Comparison of ENCODE assay signal across 19 cellular contexts in genomic region chr12:71691504-71692129, GRCh38. TPM values are rescaled to one million over a fixed set of nuclear protein-coding genes. Genes with fewer than 3 reads are reported as not detected.
A peak's percentile ranks its signal among the peaks of the same experiment; 100 is the strongest.
DNase-seq lines count a peak whose midpoint lies in the region; ATAC-seq and TF ChIP-seq lines count a peak whose summit lies in the region.
"Had no signal": no experiment of that assay in that cellular context is flagged by ENCODE, and none has a peak within 500 bp of the region (broad histone marks: within the 10 kb centered on the region; RNA-seq: fewer than 3 reads in every experiment).

No MANE protein-coding gene starts in this region.

- H3K27me3 ChIP-seq in breast epithelium, result no peaks in the 10 kb centered on the region

- TF ChIP-seq CTCF in MCF 10A (IDR thresholded peaks at IDR 0.05; ENCODE audit: unreplicated experiment) (no peak), breast epithelium (IDR thresholded peaks at IDR 0.05) (no peak)

- H3K4me3 Mint-ChIP-seq in MCF 10A (ENCODE audit: unreplicated experiment) (no peak overlapping the region), T-cell (no peak overlapping the region)
- no peak overlapping the region for H3K4me3 Mint-ChIP-seq in activated CD4-positive, alpha-beta T cell treated with anti-CD3 and anti-CD28 coated beads, Interleukin-2, amount 10 ng/mL, durations not matched to agents 7 days and 5 days
- H3K4me3 Mint-ChIP-seq: activated CD4-positive, alpha-beta memory T cell treated with anti-CD3 and anti-CD28 coated beads for 36 hours; activated T-helper 17 cell treated with anti-CD3 and anti-CD28 coated beads, Interleukin-2, amount 50 U/mL, for 72 hours; CD8-positive, alpha-beta memory T cell had no signal

- POLR2A ChIA-PET in MCF 10A (lab: Yijun Ruan, JAX) (no interaction called here), T-cell (lab: Charles Lee) (interaction anchor here in 1 of 2 donors (0.6 kb wide), 1 partner anchor 29 kb away, joined by 4 read pairs; no protein-coding TSS in a partner anchor)
- POLR2A ChIA-PET in activated CD4-positive, alpha-beta T cell treated with anti-CD3 and anti-CD28 coated beads, Interleukin-2, amount 10 ng/mL, durations not matched to agents 7 days and 5 days (lab: Charles Lee), result no interaction called here

- no peaks in the 10 kb centered on the region for H3K9me3 ChIP-seq in breast epithelium
- H3K9me3 ChIP-seq: A549, HAP-1 had no signal

- intact Hi-C loops in MCF 10A (cut with micrococcal nuclease) (no loop called here), breast epithelium (cut with DNase I; ENCODE audit: low total_unique reads) (no loop called here)

- no peak for ATAC-seq in GM21526 (IDR thresholded peaks at IDR 0.05; ENCODE audit: low FRiP score, unreplicated experiment)
- ATAC-seq in T-cell (replicated peaks in 1 of 4), result no peak
- ATAC-seq: A549; activated T-helper 17 cell treated with anti-CD3 and anti-CD28 coated beads, Interleukin-2, amount 50 U/mL, for 72 hours had no signal

- H3K36me3 Mint-ChIP-seq in MCF 10A (ENCODE audit: insufficient read depth, unreplicated experiment), result no peaks in the 10 kb centered on the region
- H3K36me3 Mint-ChIP-seq in activated CD4-positive, alpha-beta T cell treated with anti-CD3 and anti-CD28 coated beads, Interleukin-2, amount 10 ng/mL, durations not matched to agents 7 days and 5 days (ENCODE audit: low read depth), result peaks cover 17% of the 10 kb centered on the region
- peaks cover 18% of the 10 kb centered on the region for H3K36me3 Mint-ChIP-seq in T-cell

- no peak overlapping the region for H3K4me3 ChIP-seq in breast epithelium
- H3K4me3 ChIP-seq: A549, HAP-1, lung, skin epidermis had no signal

- H3K4me1 Mint-ChIP-seq in MCF 10A (ENCODE audit: insufficient read depth, unreplicated experiment), result peaks cover 35% of the 10 kb centered on the region
- H3K4me1 Mint-ChIP-seq in activated CD4-positive, alpha-beta T cell treated with anti-CD3 and anti-CD28 coated beads, Interleukin-2, amount 10 ng/mL, durations not matched to agents 7 days and 5 days, result peaks cover 23% of the 10 kb centered on the region
- H3K4me1 Mint-ChIP-seq in T-cell, result peaks cover 30 to 51% (median 47%) of the 10 kb centered on the region in 3 donors

- no peaks in the 10 kb centered on the region for H3K4me1 ChIP-seq in breast epithelium

- no peaks in the 10 kb centered on the region for H3K27me3 Mint-ChIP-seq in MCF 10A (ENCODE audit: insufficient read depth, unreplicated experiment)
- no peaks in the 10 kb centered on the region for H3K27me3 Mint-ChIP-seq in activated CD4-positive, alpha-beta T cell treated with anti-CD3 and anti-CD28 coated beads, Interleukin-2, amount 10 ng/mL, durations not matched to agents 7 days and 5 days
- no peaks in the 10 kb centered on the region for H3K27me3 Mint-ChIP-seq in T-cell
- H3K27me3 Mint-ChIP-seq: activated CD4-positive, alpha-beta memory T cell treated with anti-CD3 and anti-CD28 coated beads for 36 hours; activated T-helper 17 cell treated with anti-CD3 and anti-CD28 coated beads, Interleukin-2, amount 50 U/mL, for 72 hours had no signal

- H3K27ac ChIP-seq in breast epithelium, result no peak overlapping the region
- H3K27ac ChIP-seq: A549, skin epidermis had no signal

- no peaks in the 10 kb centered on the region for H3K36me3 ChIP-seq in breast epithelium

- no peak for TF ChIP-seq POLR2A in breast epithelium (IDR thresholded peaks at IDR 0.05)

- peak; percentile 13 for DNase-seq in MCF 10A (ENCODE audit: unreplicated experiment)
- no peak for DNase-seq in breast epithelium (ENCODE audit: low spot score in 2 of 2)
- peak; percentile 13 for DNase-seq in NCI-H510A (lab: John Stamatoyannopoulos, UW)
- peak; percentile 35 for DNase-seq in cerebellum (ENCODE audit: low spot score)
- DNase-seq in SHP77 (lab: John Stamatoyannopoulos, UW), result no peak
- no peak for DNase-seq in activated CD4-positive, alpha-beta T cell treated with anti-CD3 and anti-CD28 coated beads, Interleukin-2, amount 10 ng/mL, durations not matched to agents 7 days and 5 days
- DNase-seq in T-cell, result no peak
- DNase-seq: activated CD4-positive, alpha-beta memory T cell treated with anti-CD3 and anti-CD28 coated beads for 36 hours; aorta; CD8-positive, alpha-beta memory T cell; KBM-7; NCI-H345; T-helper 9 cell had no signal

- H3K27ac Mint-ChIP-seq in MCF 10A (ENCODE audit: low read depth, unreplicated experiment), result no peak overlapping the region
- no peak overlapping the region for H3K27ac Mint-ChIP-seq in activated CD4-positive, alpha-beta T cell treated with anti-CD3 and anti-CD28 coated beads, Interleukin-2, amount 10 ng/mL, durations not matched to agents 7 days and 5 days
- H3K27ac Mint-ChIP-seq in T-cell, result no peak overlapping the region
- H3K27ac Mint-ChIP-seq: activated CD4-positive, alpha-beta memory T cell treated with anti-CD3 and anti-CD28 coated beads for 36 hours; activated T-helper 17 cell treated with anti-CD3 and anti-CD28 coated beads, Interleukin-2, amount 50 U/mL, for 72 hours had no signal

- H3K9me3 Mint-ChIP-seq in MCF 10A (ENCODE audit: unreplicated experiment) (no peaks in the 10 kb centered on the region), T-cell (no peaks in the 10 kb centered on the region)
- no peaks in the 10 kb centered on the region for H3K9me3 Mint-ChIP-seq in activated CD4-positive, alpha-beta T cell treated with anti-CD3 and anti-CD28 coated beads, Interleukin-2, amount 10 ng/mL, durations not matched to agents 7 days and 5 days
- H3K9me3 Mint-ChIP-seq: activated CD4-positive, alpha-beta memory T cell treated with anti-CD3 and anti-CD28 coated beads for 36 hours; activated T-helper 17 cell treated with anti-CD3 and anti-CD28 coated beads, Interleukin-2, amount 50 U/mL, for 72 hours; CD8-positive, alpha-beta memory T cell had no signal

- CTCF ChIA-PET in MCF 10A (lab: Yijun Ruan, JAX) (no interaction called here), T-cell (lab: Charles Lee) (no interaction called here)
- CTCF ChIA-PET in activated CD4-positive, alpha-beta T cell treated with anti-CD3 and anti-CD28 coated beads, Interleukin-2, amount 10 ng/mL, durations not matched to agents 7 days and 5 days (lab: Charles Lee), result no interaction called here

- no TSS peak for BruUV-seq in MCF 10A (replicated peaks; lab: Mats Ljungman, UMichigan)

RNA-seq across cellular contexts. Expression of gene TMEM19, which starts 5.7 kb away (rescaled TPM):
- total RNA-seq in MCF 10A (2022) (7.2 and 7.3 TPM in 2 replicates), breast epithelium (10 to 100 TPM; 13.0 to 29.0 (median 13.4) TPM), cerebellum (36.8 TPM), T-cell (10 to 100 TPM; 14.1 to 21.5 (median 17.7) TPM)
- 10 to 100 TPM; 22.4 to 22.7 TPM for total RNA-seq in activated CD4-positive, alpha-beta T cell treated with anti-CD3 and anti-CD28 coated beads, Interleukin-2, amount 10 ng/mL, durations not matched to agents 7 days and 5 days

RNA-seq across cellular contexts. Expression of gene THAP2, which starts 27.5 kb away (rescaled TPM):
- 12.6 and 13.0 TPM in 2 replicates for total RNA-seq in MCF 10A (2022)
- total RNA-seq in breast epithelium, result 1 to 10 TPM; 2.6 to 8.2 (median 2.6) TPM
- 29.1 TPM for total RNA-seq in cerebellum
- 1 to 10 TPM; 6.1 to 7.1 TPM for total RNA-seq in activated CD4-positive, alpha-beta T cell treated with anti-CD3 and anti-CD28 coated beads, Interleukin-2, amount 10 ng/mL, durations not matched to agents 7 days and 5 days
- 10 to 100 TPM in 2 of 5 donors, 1 to 10 TPM in 3; 8.3 to 23.1 (median 8.6) TPM for total RNA-seq in T-cell

RNA-seq across cellular contexts. Expression of gene ZFC3H1, which starts 28.0 kb away (rescaled TPM):
- total RNA-seq in MCF 10A (2022), result 55.3 and 55.8 TPM in 2 replicates
- total RNA-seq in breast epithelium, result 10 to 100 TPM; 79.2 to 92.9 (median 88.5) TPM
- 68.7 TPM for total RNA-seq in cerebellum
- total RNA-seq in activated CD4-positive, alpha-beta T cell treated with anti-CD3 and anti-CD28 coated beads, Interleukin-2, amount 10 ng/mL, durations not matched to agents 7 days and 5 days, result 10 to 100 TPM; 55.8 to 66.7 TPM
- 100 to 1,000 TPM in 3 of 5 donors, 10 to 100 TPM in 2; 85.5 to 146 (median 106) TPM for total RNA-seq in T-cell

Comparison
In these comparisons a context has a peak if more than half of its experiments do, and no peak if none do; other contexts are left out.
1. DNase-seq: peak in MCF 10A (single experiment), NCI-H510A (single experiment) and cerebellum (single experiment); none in breast epithelium (0 of 2), SHP77 (0 of 2), activated CD4-positive, alpha-beta T cell treated with anti-CD3 and anti-CD28 coated beads, Interleukin-2, amount 10 ng/mL, durations not matched to agents 7 days and 5 days (single experiment) and T-cell (0 of 34).